In the genomic region with DNA sequence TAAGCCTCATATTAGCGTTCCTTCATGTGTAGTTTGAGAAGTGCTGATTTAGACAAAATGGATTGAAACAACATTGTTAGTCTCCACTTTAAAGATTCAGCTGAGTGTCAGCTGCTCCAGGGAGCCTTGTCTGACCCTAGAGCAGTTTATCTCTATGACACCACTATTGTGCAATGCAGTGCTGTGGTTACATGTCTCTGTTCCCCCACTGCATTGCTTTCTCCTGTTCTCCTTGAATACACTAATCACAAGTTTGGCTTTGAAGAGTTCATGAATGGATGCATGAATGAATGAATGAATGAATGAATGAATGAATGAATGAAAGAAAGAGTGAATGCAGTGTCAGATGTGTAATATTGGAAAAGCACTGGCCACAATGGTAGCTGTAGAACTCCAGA, we compare ENCODE assay signal across 10 cellular contexts. TPM values are rescaled to one million over a fixed set of nuclear protein-coding genes. Genes with fewer than 3 reads are reported as not detected.
DNase-seq lines count a peak whose midpoint lies in the region; ATAC-seq and TF ChIP-seq lines count a peak whose summit lies in the region.
"Had no signal": no experiment of that assay in that cellular context is flagged by ENCODE, and none has a peak within 500 bp of the region (broad histone marks: within the 10 kb centered on the region; RNA-seq: fewer than 3 reads in every experiment).

No MANE protein-coding gene starts in this region.

- no peaks in the 10 kb centered on the region for H4K20me1 ChIP-seq in hepatocyte (ENCODE audit: insufficient read depth, poor library complexity, severe bottlenecking)

- H3K4me1 Mint-ChIP-seq in activated CD4-positive, alpha-beta T cell treated with anti-CD3 and anti-CD28 coated beads, Interleukin-2, amount 10 ng/mL, durations not matched to agents 24 days and 14 days = peaks cover 22% of the 10 kb centered on the region

- peaks cover 23% of the 10 kb centered on the region for H3K9me3 Mint-ChIP-seq in activated CD4-positive, alpha-beta T cell treated with anti-CD3 and anti-CD28 coated beads, Interleukin-2, amount 10 ng/mL, durations not matched to agents 24 days and 14 days

- H3K4me3 ChIP-seq in astrocyte of the spinal cord (ENCODE audit: low read depth, low read length) (no peak overlapping the region), hepatocyte (no peak overlapping the region), upper lobe of right lung (no peak overlapping the region)

- H3K27me3 ChIP-seq in hepatocyte = no peaks in the 10 kb centered on the region
- no peaks in the 10 kb centered on the region for H3K27me3 ChIP-seq in upper lobe of right lung

- peaks cover 18% of the 10 kb centered on the region for H3K36me3 Mint-ChIP-seq in activated CD4-positive, alpha-beta T cell treated with anti-CD3 and anti-CD28 coated beads, Interleukin-2, amount 10 ng/mL, durations not matched to agents 24 days and 14 days (ENCODE audit: low read depth)

- H2AFZ ChIP-seq in hepatocyte = no peak overlapping the region

- 57% methylated on average over 1 of the region's 1 CpG for WGBS in hepatocyte (ENCODE audit: low lambda C conversion rate, missing lambda C conversion rate)

- in situ Hi-C loops in astrocyte of the spinal cord (cut with HindIII; ENCODE audit: low sequenced_read_pairs) (no loop called here), G401 (cut with HindIII; ENCODE audit: low sequenced_read_pairs) (no loop called here)

- no peaks in the 10 kb centered on the region for H3K36me3 ChIP-seq in hepatocyte (replicated peaks; ENCODE audit: insufficient read depth, low read depth)
- H3K36me3 ChIP-seq in upper lobe of right lung = no peaks in the 10 kb centered on the region
- H3K36me3 ChIP-seq: WERI-Rb-1 had no signal

- H3K9me3 ChIP-seq in hepatocyte (ENCODE audit: low read depth) = no peaks in the 10 kb centered on the region
- H3K9me3 ChIP-seq in upper lobe of right lung = no peaks in the 10 kb centered on the region

- peak overlapping the region; percentile 5 for H3K4me2 ChIP-seq in hepatocyte

- H3K79me2 ChIP-seq in hepatocyte = no peaks in the 10 kb centered on the region

- no peaks in the 10 kb centered on the region for H3K9me2 ChIP-seq in hepatocyte (replicated peaks; ENCODE audit: insufficient read depth)

- ATAC-seq in upper lobe of right lung = peak; percentile 79
- no peak for ATAC-seq in HG02885 (IDR thresholded peaks at IDR 0.05; ENCODE audit: poor library complexity, unreplicated experiment)

- intact Hi-C loops in activated CD4-positive, alpha-beta T cell treated with anti-CD3 and anti-CD28 coated beads, Interleukin-2, amount 10 ng/mL, durations not matched to agents 24 days and 14 days (cut with micrococcal nuclease) = no loop called here
- intact Hi-C loops in upper lobe of right lung (cut with DNase I) = no loop called here

- H3K4me1 ChIP-seq in hepatocyte (ENCODE audit: insufficient read depth) (peaks cover 12% of the 10 kb centered on the region), upper lobe of right lung (peaks cover 27% of the 10 kb centered on the region)

- no peak overlapping the region for H3K4me3 Mint-ChIP-seq in activated CD4-positive, alpha-beta T cell treated with anti-CD3 and anti-CD28 coated beads, Interleukin-2, amount 10 ng/mL, durations not matched to agents 24 days and 14 days

- peak; percentile 45 for DNase-seq in activated CD4-positive, alpha-beta T cell treated with anti-CD3 and anti-CD28 coated beads, Interleukin-2, amount 10 ng/mL, durations not matched to agents 24 days and 14 days
- DNase-seq in activated CD4-positive, alpha-beta T cell treated with anti-CD3 and anti-CD28 coated beads for 48 hours = no peak
- peak; percentile 53 for DNase-seq in astrocyte of the spinal cord (ENCODE audit: low read depth, low spot score)
- peak; percentile 59 for DNase-seq in hepatocyte (ENCODE audit: low spot score)
- no peak for DNase-seq in upper lobe of right lung
- DNase-seq in G401 (ENCODE audit: low spot score) = no peak
- no peak for DNase-seq in anterior cingulate cortex (lab: John Stamatoyannopoulos, UW)
- DNase-seq: NCI-H446, WERI-Rb-1 had no signal

- H3K27me3 Mint-ChIP-seq in activated CD4-positive, alpha-beta T cell treated with anti-CD3 and anti-CD28 coated beads, Interleukin-2, amount 10 ng/mL, durations not matched to agents 24 days and 14 days = no peaks in the 10 kb centered on the region

- H3K27ac Mint-ChIP-seq in activated CD4-positive, alpha-beta T cell treated with anti-CD3 and anti-CD28 coated beads, Interleukin-2, amount 10 ng/mL, durations not matched to agents 24 days and 14 days = no peak overlapping the region

- H3K27ac ChIP-seq in hepatocyte = peak overlapping the region; percentile 43
- H3K27ac ChIP-seq in upper lobe of right lung = no peak overlapping the region
- H3K27ac ChIP-seq: WERI-Rb-1 had no signal

- no peak for TF ChIP-seq CTCF in astrocyte of the spinal cord (IDR thresholded peaks at IDR 0.05; ENCODE audit: low read depth, low read length)
- no peak for TF ChIP-seq CTCF in hepatocyte (IDR thresholded peaks at IDR 0.05; ENCODE audit: poor library complexity)
- no peak for TF ChIP-seq CTCF in upper lobe of right lung (IDR thresholded peaks at IDR 0.05)

RNA-seq across cellular contexts. Expression of a gene that starts 38.3 kb away (rescaled TPM):
- total RNA-seq in activated CD4-positive, alpha-beta T cell treated with anti-CD3 and anti-CD28 coated beads, Interleukin-2, amount 10 ng/mL, durations not matched to agents 24 days and 14 days = not detected in 2 replicates
- total RNA-seq in hepatocyte (19.8 and 21.1 TPM in 2 replicates), upper lobe of right lung (not detected)
- 4.4 and 100 TPM in 2 replicates for polyA plus RNA-seq in hepatocyte
- total RNA-seq in G401 (2014; rRNA removed; shearing (Covaris generic)) = not detected in 2 replicates

RNA-seq across cellular contexts. Expression of a gene that starts 39.8 kb away (rescaled TPM):
- total RNA-seq in activated CD4-positive, alpha-beta T cell treated with anti-CD3 and anti-CD28 coated beads, Interleukin-2, amount 10 ng/mL, durations not matched to agents 24 days and 14 days = 65.4 and 68.0 TPM in 2 replicates
- total RNA-seq in hepatocyte (218 and 256 TPM in 2 replicates), upper lobe of right lung (30.7 TPM)
- polyA plus RNA-seq in hepatocyte = 147 and 149 TPM in 2 replicates
- total RNA-seq in G401 (2014; rRNA removed; shearing (Covaris generic)) = not detected in 2 replicates

Comparison
In these comparisons a context has a peak if more than half of its experiments do, and no peak if none do; other contexts are left out.
1. DNase-seq: peak in activated CD4-positive, alpha-beta T cell treated with anti-CD3 and anti-CD28 coated beads, Interleukin-2, amount 10 ng/mL, durations not matched to agents 24 days and 14 days (single experiment), astrocyte of the spinal cord (single experiment) and hepatocyte (single experiment); none in activated CD4-positive, alpha-beta T cell treated with anti-CD3 and anti-CD28 coated beads for 48 hours (single experiment), upper lobe of right lung (single experiment), G401 (single experiment) and anterior cingulate cortex (0 of 58).
2. RNA of a gene that starts 38.3 kb away (total RNA-seq): 19.8 to 21.1 TPM in hepatocyte; not detected in activated CD4-positive, alpha-beta T cell treated with anti-CD3 and anti-CD28 coated beads, Interleukin-2, amount 10 ng/mL, durations not matched to agents 24 days and 14 days, not detected in upper lobe of right lung (single experiment) and not detected in G401; every median in the first group is over 10 times any median in the second.
3. RNA of a gene that starts 39.8 kb away (total RNA-seq): 218 to 256 TPM in hepatocyte, 65.4 to 68.0 TPM in activated CD4-positive, alpha-beta T cell treated with anti-CD3 and anti-CD28 coated beads, Interleukin-2, amount 10 ng/mL, durations not matched to agents 24 days and 14 days and 30.7 TPM in upper lobe of right lung (single experiment); not detected in G401; every median in the first group is over 10 times any median in the second.